ENCODE assay signal across 10 cellular contexts in the genomic region with DNA sequence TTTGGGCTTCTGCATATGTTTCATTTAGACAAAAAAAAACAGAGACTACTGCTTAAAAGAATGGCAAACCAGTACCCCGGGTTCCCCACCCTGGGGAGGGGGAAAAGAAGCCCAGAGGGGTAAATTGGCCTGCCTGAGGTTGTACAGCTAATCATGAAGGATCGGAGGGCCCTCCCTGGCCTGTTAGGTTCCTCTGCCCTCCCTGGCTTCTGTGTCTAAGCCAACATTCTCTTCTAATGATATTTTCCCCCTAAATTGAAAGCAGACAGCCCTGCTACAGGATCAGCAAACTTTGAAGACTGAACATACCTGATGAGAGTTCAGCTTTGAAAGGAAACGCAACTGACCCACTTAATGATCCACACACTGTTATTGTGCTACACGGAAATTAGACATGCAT. TPM values are rescaled to one million over a fixed set of nuclear protein-coding genes. Genes with fewer than 3 reads are reported as not detected.
DNase-seq lines count a peak whose midpoint lies in the region; ATAC-seq and TF ChIP-seq lines count a peak whose summit lies in the region.
"Had no signal": no experiment of that assay in that cellular context is flagged by ENCODE, and none has a peak within 500 bp of the region (broad histone marks: within the 10 kb centered on the region; RNA-seq: fewer than 3 reads in every experiment).

No MANE protein-coding gene starts in this region.

- H3K27me3 Mint-ChIP-seq in activated T-cell treated with anti-CD3 and anti-CD28 coated beads, Interleukin-2, amount 50 U/mL, for 4 hours (ENCODE audit: low read depth) = no peaks in the 10 kb centered on the region
- no peaks in the 10 kb centered on the region for H3K27me3 Mint-ChIP-seq in memory B cell

- H3K36me3 Mint-ChIP-seq in activated T-cell treated with anti-CD3 and anti-CD28 coated beads, Interleukin-2, amount 50 U/mL, for 4 hours (ENCODE audit: insufficient read depth) = peaks cover 8% of the 10 kb centered on the region
- no peaks in the 10 kb centered on the region for H3K36me3 Mint-ChIP-seq in memory B cell

- H3K4me3 Mint-ChIP-seq in activated T-cell treated with anti-CD3 and anti-CD28 coated beads, Interleukin-2, amount 50 U/mL, for 4 hours = peak overlapping the region; percentile 71
- peak overlapping the region; percentile 64 for H3K4me3 Mint-ChIP-seq in memory B cell

- H3K9me3 ChIP-seq in thymus (ENCODE audit: control insufficient read depth) = no peaks in the 10 kb centered on the region

- 74% methylated on average over 4 of the region's 4 CpGs for WGBS in thymus

- no peaks in the 10 kb centered on the region for H3K27me3 ChIP-seq in thymus (ENCODE audit: control insufficient read depth, insufficient read depth)

- in situ Hi-C loops in astrocyte of the cerebellum (cut with HindIII; ENCODE audit: low sequenced_read_pairs) = loop anchor here (5.0 kb wide), 1 partner anchor 56 kb away; no protein-coding TSS in a partner anchor

- H3K4me3 ChIP-seq in astrocyte of the cerebellum (ENCODE audit: low read depth, low read length) (peak overlapping the region; percentile 80), thymus (ENCODE audit: low read length) (peak overlapping the region; percentile 61)

- no peak for DNase-seq in activated T-cell treated with anti-CD3 and anti-CD28 coated beads, Interleukin-2, amount 50 U/mL, for 4 hours
- no peak for DNase-seq in activated T-cell treated with anti-CD3 and anti-CD28 coated beads, Interleukin-2, amount 50 U/mL, for 1 hour
- DNase-seq in astrocyte of the cerebellum (ENCODE audit: low read depth) = no peak
- no peak for DNase-seq in memory B cell (ENCODE audit: low spot score in 2 of 2)
- DNase-seq in NCI-H2171 treated with DMSO at 0.1 percent for 48 hours (lab: John Stamatoyannopoulos, UW) = no peak
- DNase-seq in LoVo (ENCODE audit: low spot score) = no peak
- DNase-seq: activated gamma-delta T cell, NCI-H1417 treated with DMSO at 0.1 percent for 48 hours had no signal

- peaks cover 53% of the 10 kb centered on the region for H3K4me1 Mint-ChIP-seq in activated T-cell treated with anti-CD3 and anti-CD28 coated beads, Interleukin-2, amount 50 U/mL, for 4 hours (ENCODE audit: low read depth)
- H3K4me1 Mint-ChIP-seq in memory B cell = peaks cover 52% of the 10 kb centered on the region

- peak overlapping the region; percentile 25 for H3K27ac Mint-ChIP-seq in memory B cell

- peaks cover 38% of the 10 kb centered on the region for H3K4me1 ChIP-seq in thymus (ENCODE audit: control insufficient read depth, insufficient read depth, low read length)

- TF ChIP-seq CTCF in astrocyte of the cerebellum (IDR thresholded peaks at IDR 0.05; ENCODE audit: low read depth, low read length, missing control alignments) = no peak

- H3K36me3 ChIP-seq in thymus (ENCODE audit: control insufficient read depth, insufficient read depth) = no peaks in the 10 kb centered on the region

- H3K27ac ChIP-seq in thymus (ENCODE audit: low read depth) = peak overlapping the region; percentile 31

- no peak for ATAC-seq in activated T-cell treated with anti-CD3 and anti-CD28 coated beads, Interleukin-2, amount 50 U/mL, for 4 hours
- no peak for ATAC-seq in memory B cell (ENCODE audit: low read depth)
- no peak for ATAC-seq in GM18519 (IDR thresholded peaks at IDR 0.05; ENCODE audit: low FRiP score, unreplicated experiment)

- no peaks in the 10 kb centered on the region for H3K9me3 Mint-ChIP-seq in activated T-cell treated with anti-CD3 and anti-CD28 coated beads, Interleukin-2, amount 50 U/mL, for 4 hours
- no peaks in the 10 kb centered on the region for H3K9me3 Mint-ChIP-seq in memory B cell

RNA-seq across cellular contexts. Expression of gene ARHGAP31, which starts 2.5 kb away (rescaled TPM):
- total RNA-seq in activated T-cell treated with anti-CD3 and anti-CD28 coated beads, Interleukin-2, amount 50 U/mL, for 4 hours = 10 to 100 TPM; 16.0 to 22.0 (median 17.2) TPM
- 3.5 TPM for polyA plus RNA-seq in thymus

RNA-seq across cellular contexts. Expression of gene B4GALT4, which starts 56.0 kb away (rescaled TPM):
- 10 to 100 TPM; 13.9 to 20.3 (median 14.2) TPM for total RNA-seq in activated T-cell treated with anti-CD3 and anti-CD28 coated beads, Interleukin-2, amount 50 U/mL, for 4 hours
- polyA plus RNA-seq in thymus = 15.2 TPM
